Comparison of ENCODE assay signal across 8 cellular contexts in genomic region chr7:5423272-5423843, GRCh38. TPM values are rescaled to one million over a fixed set of nuclear protein-coding genes. Genes with fewer than 3 reads are reported as not detected.
DNase-seq lines count a peak whose midpoint lies in the region; ATAC-seq and TF ChIP-seq lines count a peak whose summit lies in the region.

TNRC18 (minus strand) TSS chr7:5423834; CDS start chr7:5421246, 2,588 bp downstream.

- H3K4ac ChIP-seq in mesenchymal stem cell (ENCODE audit: low read depth in 1 of 2, low read length in 2 of 2), result peak within 1 kb of the TSS; percentile 97 to 100

- DNase-seq in GM23338 (ENCODE audit: low spot score), result no peak
- peak; percentile 70 for DNase-seq in RWPE2 (ENCODE audit: low spot score)
- DNase-seq in dermis blood vessel endothelial cell, result no peak
- no peak for DNase-seq in mesenchymal stem cell
- DNase-seq in cortex of kidney (lab: John Stamatoyannopoulos, UW), result no peak
- DNase-seq in NCI-H2171 treated with DMSO at 0.1 percent for 48 hours (lab: John Stamatoyannopoulos, UW), result no peak

- H3K9me3 ChIP-seq in RWPE2 (ENCODE audit: severe bottlenecking) (no peaks in the 10 kb centered on the region), mesenchymal stem cell (ENCODE audit: control insufficient read depth, low read length) (no peaks in the 10 kb centered on the region), thymus (ENCODE audit: control insufficient read depth) (no peaks in the 10 kb centered on the region)

- H2BK5ac ChIP-seq in mesenchymal stem cell (ENCODE audit: low read depth, low read length, poor library complexity, severe bottlenecking), result peak within 1 kb of the TSS; percentile 99

- no peaks in the 10 kb centered on the region for H3K36me3 ChIP-seq in GM23338 (ENCODE audit: insufficient read depth)
- no peaks in the 10 kb centered on the region for H3K36me3 ChIP-seq in RWPE2 (ENCODE audit: low read depth)
- H3K36me3 ChIP-seq in mesenchymal stem cell (ENCODE audit: control insufficient read depth in 1 of 2, insufficient read depth in 2 of 2, low read depth in 1 of 2, low read length in 2 of 2), result peaks cover 0 to 15% of the 10 kb centered on the region in 2 experiments
- H3K36me3 ChIP-seq in thymus (ENCODE audit: control insufficient read depth, insufficient read depth), result no peaks in the 10 kb centered on the region

- no peaks in the 10 kb centered on the region for H3K36me3 Mint-ChIP-seq in GM23338 (ENCODE audit: low read depth)

- peak within 1 kb of the TSS; percentile 90 to 96 for H3K23ac ChIP-seq in mesenchymal stem cell (ENCODE audit: low read length in 2 of 2)

- H3K4me1 ChIP-seq in GM23338 (ENCODE audit: insufficient read depth), result peaks cover 39% of the 10 kb centered on the region
- peaks cover 7% of the 10 kb centered on the region for H3K4me1 ChIP-seq in RWPE2 (ENCODE audit: insufficient read depth, poor library complexity, severe bottlenecking)
- H3K4me1 ChIP-seq in mesenchymal stem cell (ENCODE audit: control insufficient read depth, insufficient read depth, low read depth, low read length), result peaks cover 20% of the 10 kb centered on the region
- peaks cover 43% of the 10 kb centered on the region for H3K4me1 ChIP-seq in thymus (ENCODE audit: control insufficient read depth, insufficient read depth, low read length)

- peaks cover under 1% of the 10 kb centered on the region for H3K79me1 ChIP-seq in mesenchymal stem cell (replicated peaks; ENCODE audit: low read length, poor library complexity, severe bottlenecking)

- H3K27me3 ChIP-seq in GM23338 (ENCODE audit: insufficient read depth), result peaks cover 88% of the 10 kb centered on the region
- no peaks in the 10 kb centered on the region for H3K27me3 ChIP-seq in RWPE2 (ENCODE audit: insufficient read depth, poor library complexity, severe bottlenecking)
- H3K27me3 ChIP-seq in mesenchymal stem cell (ENCODE audit: control insufficient read depth in 1 of 2, insufficient read depth in 1 of 2, low read length in 2 of 2), result no peaks in the 10 kb centered on the region
- peaks cover 90% of the 10 kb centered on the region for H3K27me3 ChIP-seq in thymus (ENCODE audit: control insufficient read depth, insufficient read depth)

- peaks cover 83% of the 10 kb centered on the region for H3K27me3 Mint-ChIP-seq in GM23338 (ENCODE audit: insufficient read depth, low read depth, poor library complexity)

- TF ChIP-seq CTCF in GM23338 (conservative IDR thresholded peaks at IDR 0.05; ENCODE audit: low read depth in 2 of 2), result no peak
- TF ChIP-seq CTCF in RWPE2 (IDR thresholded peaks at IDR 0.05; ENCODE audit: poor library complexity, severe bottlenecking), result no peak

- peak within 1 kb of the TSS; percentile 82 for H4K8ac ChIP-seq in mesenchymal stem cell (ENCODE audit: low read length)

- under 1% methylated on average over 47 of the region's 61 CpGs for WGBS in mesenchymal stem cell
- under 1% methylated on average over 61 of the region's 61 CpGs for WGBS in thymus

- H3K27ac Mint-ChIP-seq in GM23338, result peak within 1 kb of the TSS; percentile 87; the same call in 1 of the 2 replicates

- H3K9me2 ChIP-seq in GM23338 (ENCODE audit: insufficient read depth), result no peaks in the 10 kb centered on the region

- H3K4me2 ChIP-seq in GM23338 (peak within 1 kb of the TSS; percentile 93), mesenchymal stem cell (ENCODE audit: low read length, poor library complexity, severe bottlenecking) (peak within 1 kb of the TSS; percentile 95)

- peaks cover 18% of the 10 kb centered on the region for H3K4me1 Mint-ChIP-seq in GM23338

- H3K4me3 ChIP-seq in GM23338 (peak within 1 kb of the TSS; percentile 69), RWPE2 (ENCODE audit: severe bottlenecking) (peak within 1 kb of the TSS; percentile 69), mesenchymal stem cell (ENCODE audit: insufficient read depth in 1 of 2, low read depth in 1 of 2, low read length in 2 of 2) (peak within 1 kb of the TSS; percentile 82 to 91), thymus (ENCODE audit: low read length) (peak within 1 kb of the TSS; percentile 71)

- peak within 1 kb of the TSS; percentile 94 for H2AK5ac ChIP-seq in mesenchymal stem cell (ENCODE audit: low read length, severe bottlenecking)

- 0 out of 2 replicates have a peak, but pooled peaks cover under 1% of the 10 kb centered on the region for H4K20me1 ChIP-seq in GM23338 (replicated peaks; ENCODE audit: insufficient read depth)

- H3K4me3 Mint-ChIP-seq in GM23338, result peak within 1 kb of the TSS; percentile 80

- peak within 1 kb of the TSS; percentile 96 for H3K27ac ChIP-seq in GM23338 (ENCODE audit: low read depth)
- H3K27ac ChIP-seq in RWPE2 (ENCODE audit: poor library complexity, severe bottlenecking), result peak within 1 kb of the TSS; percentile 98
- H3K27ac ChIP-seq in mesenchymal stem cell (ENCODE audit: low read length, poor library complexity, severe bottlenecking), result peak within 1 kb of the TSS; percentile 99
- H3K27ac ChIP-seq in thymus (ENCODE audit: low read depth), result peak within 1 kb of the TSS; percentile 87

- H3K9ac ChIP-seq in mesenchymal stem cell (ENCODE audit: low read length), result peak within 1 kb of the TSS; percentile 100

- H2BK120ac ChIP-seq in mesenchymal stem cell (ENCODE audit: low read depth, low read length), result peak within 1 kb of the TSS; percentile 100

- peak within 1 kb of the TSS; percentile 96 to 98 for H3K18ac ChIP-seq in mesenchymal stem cell (ENCODE audit: low read depth in 1 of 2, low read length in 2 of 2)

- peak within 1 kb of the TSS; percentile 6 to 100 for H3K14ac ChIP-seq in mesenchymal stem cell (ENCODE audit: low read length in 2 of 2)

- peaks cover 24% of the 10 kb centered on the region for H3F3A ChIP-seq in GM23338 (replicated peaks; ENCODE audit: low read depth)

- H2AFZ ChIP-seq in GM23338 (0 out of 2 replicates have a peak within 1 kb of the TSS, but pooled peaks have one; percentile 83), mesenchymal stem cell (ENCODE audit: low read depth, low read length) (no peak within 1 kb of the TSS)

- no peaks in the 10 kb centered on the region for H3K79me2 ChIP-seq in GM23338 (replicated peaks; ENCODE audit: insufficient read depth)

- H2BK12ac ChIP-seq in mesenchymal stem cell (ENCODE audit: low read length in 2 of 2), result peak within 1 kb of the TSS in 1 of 2 experiments; percentile 95

- H3K9me3 Mint-ChIP-seq in GM23338, result peaks cover 4% of the 10 kb centered on the region; the same call in 2 of the 3 replicates

- peak within 1 kb of the TSS; percentile 93 for H4K91ac ChIP-seq in mesenchymal stem cell (ENCODE audit: low read length)

- ATAC-seq in GM23338 (no peak), RWPE2 (ENCODE audit: low read depth) (no peak), GM19324 (IDR thresholded peaks at IDR 0.05; ENCODE audit: low FRiP score, unreplicated experiment) (no peak)

- peak within 1 kb of the TSS; percentile 100 for H2BK15ac ChIP-seq in mesenchymal stem cell (ENCODE audit: low read depth, poor library complexity, severe bottlenecking)

TF ChIP-seq in GM23338, 12 proteins besides CTCF, POLR2A, EP300 and RAD21 (continues in another document):
- TF ChIP-seq EZH2 (IDR thresholded peaks at IDR 0.05; ENCODE audit: low read depth, unreplicated experiment), result peak; percentile 23

RNA-seq across cellular contexts. Expression of gene TNRC18, which starts in this region (rescaled TPM):
- total RNA-seq in GM23338 (2014; rRNA removed; shearing (Covaris generic)), result 6.9 and 17.5 TPM in 2 replicates
- polyA plus RNA-seq in GM23338 (2016; fragmentation: Nextera tagmentation; extraction: Ambion mirVana), result 2.0 and 2.1 TPM in 2 replicates
- total RNA-seq in dermis blood vessel endothelial cell, result 42.5 and 89.4 TPM in 2 replicates
- 45.5 TPM for polyA plus RNA-seq in mesenchymal stem cell (2013, experiment 1 of 2)
- 39.8 TPM for polyA plus RNA-seq in mesenchymal stem cell (2013, experiment 2 of 2)
- 26.2 TPM for polyA plus RNA-seq in thymus
